Comparison of ENCODE assay signal across 2 cellular contexts in the genomic region with DNA sequence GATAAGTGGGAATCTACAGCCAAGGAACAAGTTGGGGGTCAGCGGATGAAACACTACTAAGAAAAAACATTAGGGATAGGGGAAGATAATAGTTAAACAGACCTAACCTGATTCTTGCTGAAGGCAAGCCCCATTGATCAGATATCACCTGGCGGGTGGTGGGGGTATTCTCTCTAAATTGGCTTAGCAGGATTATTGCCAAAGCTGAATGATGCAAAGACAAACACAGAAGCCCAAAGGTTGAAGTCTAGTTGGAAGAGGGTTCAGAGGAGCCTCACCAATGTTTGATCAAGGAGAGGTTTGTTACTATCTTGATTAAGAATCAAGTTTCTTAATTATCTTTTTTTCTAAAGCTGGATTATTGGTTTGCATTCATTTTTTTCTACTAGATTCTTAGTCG.
TF ChIP-seq lines count a peak whose summit lies in the region.

No MANE protein-coding gene starts in this region.

TF ChIP-seq in liver, 16 proteins besides CTCF, POLR2A, EP300 and RAD21 (continued from another document):
- TF ChIP-seq, protein P1, sequence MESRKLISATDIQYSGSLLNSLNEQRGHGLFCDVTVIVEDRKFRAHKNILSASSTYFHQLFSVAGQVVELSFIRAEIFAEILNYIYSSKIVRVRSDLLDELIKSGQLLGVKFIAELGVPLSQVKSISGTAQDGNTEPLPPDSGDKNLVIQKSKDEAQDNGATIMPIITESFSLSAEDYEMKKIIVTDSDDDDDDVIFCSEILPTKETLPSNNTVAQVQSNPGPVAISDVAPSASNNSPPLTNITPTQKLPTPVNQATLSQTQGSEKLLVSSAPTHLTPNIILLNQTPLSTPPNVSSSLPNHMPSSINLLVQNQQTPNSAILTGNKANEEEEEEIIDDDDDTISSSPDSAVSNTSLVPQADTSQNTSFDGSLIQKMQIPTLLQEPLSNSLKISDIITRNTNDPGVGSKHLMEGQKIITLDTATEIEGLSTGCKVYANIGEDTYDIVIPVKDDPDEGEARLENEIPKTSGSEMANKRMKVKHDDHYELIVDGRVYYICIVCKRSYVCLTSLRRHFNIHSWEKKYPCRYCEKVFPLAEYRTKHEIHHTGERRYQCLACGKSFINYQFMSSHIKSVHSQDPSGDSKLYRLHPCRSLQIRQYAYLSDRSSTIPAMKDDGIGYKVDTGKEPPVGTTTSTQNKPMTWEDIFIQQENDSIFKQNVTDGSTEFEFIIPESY (IDR thresholded peaks at IDR 0.05) = peak; percentile 65
- TF ChIP-seq JUND (IDR thresholded peaks at IDR 0.05) (peak; percentile 33 to 72), EGR1 (IDR thresholded peaks at IDR 0.05; ENCODE audit: low read depth in 2 of 2) (no peak), FOXA1 (IDR thresholded peaks at IDR 0.05) (peak; percentile 20), NR2F2 (IDR thresholded peaks at IDR 0.05) (no peak), TAF1 (conservative IDR thresholded peaks at IDR 0.05) (no peak), HNF4G (IDR thresholded peaks at IDR 0.05) (peak; percentile 86), SP1 (IDR thresholded peaks at IDR 0.05) (peak; percentile 66), FOXA2 (IDR thresholded peaks at IDR 0.05) (peak; percentile 50)
- TF ChIP-seq, protein P2, sequence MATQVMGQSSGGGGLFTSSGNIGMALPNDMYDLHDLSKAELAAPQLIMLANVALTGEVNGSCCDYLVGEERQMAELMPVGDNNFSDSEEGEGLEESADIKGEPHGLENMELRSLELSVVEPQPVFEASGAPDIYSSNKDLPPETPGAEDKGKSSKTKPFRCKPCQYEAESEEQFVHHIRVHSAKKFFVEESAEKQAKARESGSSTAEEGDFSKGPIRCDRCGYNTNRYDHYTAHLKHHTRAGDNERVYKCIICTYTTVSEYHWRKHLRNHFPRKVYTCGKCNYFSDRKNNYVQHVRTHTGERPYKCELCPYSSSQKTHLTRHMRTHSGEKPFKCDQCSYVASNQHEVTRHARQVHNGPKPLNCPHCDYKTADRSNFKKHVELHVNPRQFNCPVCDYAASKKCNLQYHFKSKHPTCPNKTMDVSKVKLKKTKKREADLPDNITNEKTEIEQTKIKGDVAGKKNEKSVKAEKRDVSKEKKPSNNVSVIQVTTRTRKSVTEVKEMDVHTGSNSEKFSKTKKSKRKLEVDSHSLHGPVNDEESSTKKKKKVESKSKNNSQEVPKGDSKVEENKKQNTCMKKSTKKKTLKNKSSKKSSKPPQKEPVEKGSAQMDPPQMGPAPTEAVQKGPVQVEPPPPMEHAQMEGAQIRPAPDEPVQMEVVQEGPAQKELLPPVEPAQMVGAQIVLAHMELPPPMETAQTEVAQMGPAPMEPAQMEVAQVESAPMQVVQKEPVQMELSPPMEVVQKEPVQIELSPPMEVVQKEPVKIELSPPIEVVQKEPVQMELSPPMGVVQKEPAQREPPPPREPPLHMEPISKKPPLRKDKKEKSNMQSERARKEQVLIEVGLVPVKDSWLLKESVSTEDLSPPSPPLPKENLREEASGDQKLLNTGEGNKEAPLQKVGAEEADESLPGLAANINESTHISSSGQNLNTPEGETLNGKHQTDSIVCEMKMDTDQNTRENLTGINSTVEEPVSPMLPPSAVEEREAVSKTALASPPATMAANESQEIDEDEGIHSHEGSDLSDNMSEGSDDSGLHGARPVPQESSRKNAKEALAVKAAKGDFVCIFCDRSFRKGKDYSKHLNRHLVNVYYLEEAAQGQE (IDR thresholded peaks at IDR 0.05) = peak; percentile 24
- TF ChIP-seq, protein P3, sequence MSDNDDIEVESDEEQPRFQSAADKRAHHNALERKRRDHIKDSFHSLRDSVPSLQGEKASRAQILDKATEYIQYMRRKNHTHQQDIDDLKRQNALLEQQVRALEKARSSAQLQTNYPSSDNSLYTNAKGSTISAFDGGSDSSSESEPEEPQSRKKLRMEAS (IDR thresholded peaks at IDR 0.05) = peak; percentile 49
- TF ChIP-seq, protein P4, sequence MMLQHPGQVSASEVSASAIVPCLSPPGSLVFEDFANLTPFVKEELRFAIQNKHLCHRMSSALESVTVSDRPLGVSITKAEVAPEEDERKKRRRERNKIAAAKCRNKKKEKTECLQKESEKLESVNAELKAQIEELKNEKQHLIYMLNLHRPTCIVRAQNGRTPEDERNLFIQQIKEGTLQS (IDR thresholded peaks at IDR 0.05) = peak; percentile 93
TF ChIP-seq in liver: peak in this region for 12.

TF ChIP-seq in HepG2, 621 proteins besides CTCF, POLR2A, EP300 and RAD21 (continued from another document):
- TF ChIP-seq, protein P5, sequence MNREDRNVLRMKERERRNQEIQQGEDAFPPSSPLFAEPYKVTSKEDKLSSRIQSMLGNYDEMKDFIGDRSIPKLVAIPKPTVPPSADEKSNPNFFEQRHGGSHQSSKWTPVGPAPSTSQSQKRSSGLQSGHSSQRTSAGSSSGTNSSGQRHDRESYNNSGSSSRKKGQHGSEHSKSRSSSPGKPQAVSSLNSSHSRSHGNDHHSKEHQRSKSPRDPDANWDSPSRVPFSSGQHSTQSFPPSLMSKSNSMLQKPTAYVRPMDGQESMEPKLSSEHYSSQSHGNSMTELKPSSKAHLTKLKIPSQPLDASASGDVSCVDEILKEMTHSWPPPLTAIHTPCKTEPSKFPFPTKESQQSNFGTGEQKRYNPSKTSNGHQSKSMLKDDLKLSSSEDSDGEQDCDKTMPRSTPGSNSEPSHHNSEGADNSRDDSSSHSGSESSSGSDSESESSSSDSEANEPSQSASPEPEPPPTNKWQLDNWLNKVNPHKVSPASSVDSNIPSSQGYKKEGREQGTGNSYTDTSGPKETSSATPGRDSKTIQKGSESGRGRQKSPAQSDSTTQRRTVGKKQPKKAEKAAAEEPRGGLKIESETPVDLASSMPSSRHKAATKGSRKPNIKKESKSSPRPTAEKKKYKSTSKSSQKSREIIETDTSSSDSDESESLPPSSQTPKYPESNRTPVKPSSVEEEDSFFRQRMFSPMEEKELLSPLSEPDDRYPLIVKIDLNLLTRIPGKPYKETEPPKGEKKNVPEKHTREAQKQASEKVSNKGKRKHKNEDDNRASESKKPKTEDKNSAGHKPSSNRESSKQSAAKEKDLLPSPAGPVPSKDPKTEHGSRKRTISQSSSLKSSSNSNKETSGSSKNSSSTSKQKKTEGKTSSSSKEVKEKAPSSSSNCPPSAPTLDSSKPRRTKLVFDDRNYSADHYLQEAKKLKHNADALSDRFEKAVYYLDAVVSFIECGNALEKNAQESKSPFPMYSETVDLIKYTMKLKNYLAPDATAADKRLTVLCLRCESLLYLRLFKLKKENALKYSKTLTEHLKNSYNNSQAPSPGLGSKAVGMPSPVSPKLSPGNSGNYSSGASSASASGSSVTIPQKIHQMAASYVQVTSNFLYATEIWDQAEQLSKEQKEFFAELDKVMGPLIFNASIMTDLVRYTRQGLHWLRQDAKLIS (CRISPR knock-in tag; IDR thresholded peaks at IDR 0.05) = no peak
- TF ChIP-seq, protein P6, sequence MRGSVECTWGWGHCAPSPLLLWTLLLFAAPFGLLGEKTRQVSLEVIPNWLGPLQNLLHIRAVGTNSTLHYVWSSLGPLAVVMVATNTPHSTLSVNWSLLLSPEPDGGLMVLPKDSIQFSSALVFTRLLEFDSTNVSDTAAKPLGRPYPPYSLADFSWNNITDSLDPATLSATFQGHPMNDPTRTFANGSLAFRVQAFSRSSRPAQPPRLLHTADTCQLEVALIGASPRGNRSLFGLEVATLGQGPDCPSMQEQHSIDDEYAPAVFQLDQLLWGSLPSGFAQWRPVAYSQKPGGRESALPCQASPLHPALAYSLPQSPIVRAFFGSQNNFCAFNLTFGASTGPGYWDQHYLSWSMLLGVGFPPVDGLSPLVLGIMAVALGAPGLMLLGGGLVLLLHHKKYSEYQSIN (CRISPR knock-in tag; IDR thresholded peaks at IDR 0.05; ENCODE audit: borderline replicate concordance) = no peak
- TF ChIP-seq, protein P7, sequence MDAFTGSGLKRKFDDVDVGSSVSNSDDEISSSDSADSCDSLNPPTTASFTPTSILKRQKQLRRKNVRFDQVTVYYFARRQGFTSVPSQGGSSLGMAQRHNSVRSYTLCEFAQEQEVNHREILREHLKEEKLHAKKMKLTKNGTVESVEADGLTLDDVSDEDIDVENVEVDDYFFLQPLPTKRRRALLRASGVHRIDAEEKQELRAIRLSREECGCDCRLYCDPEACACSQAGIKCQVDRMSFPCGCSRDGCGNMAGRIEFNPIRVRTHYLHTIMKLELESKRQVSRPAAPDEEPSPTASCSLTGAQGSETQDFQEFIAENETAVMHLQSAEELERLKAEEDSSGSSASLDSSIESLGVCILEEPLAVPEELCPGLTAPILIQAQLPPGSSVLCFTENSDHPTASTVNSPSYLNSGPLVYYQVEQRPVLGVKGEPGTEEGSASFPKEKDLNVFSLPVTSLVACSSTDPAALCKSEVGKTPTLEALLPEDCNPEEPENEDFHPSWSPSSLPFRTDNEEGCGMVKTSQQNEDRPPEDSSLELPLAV (CRISPR knock-in tag; conservative IDR thresholded peaks at IDR 0.05; ENCODE audit: low read depth) = no peak
- TF ChIP-seq FOXO1 (CRISPR knock-in tag; IDR thresholded peaks at IDR 0.05) (no peak), RFX3 (CRISPR knock-in tag; IDR thresholded peaks at IDR 0.05) (no peak), SP2 (CRISPR knock-in tag; IDR thresholded peaks at IDR 0.05) (no peak), MBNL3 (CRISPR knock-in tag; conservative IDR thresholded peaks at IDR 0.05) (no peak), ZNF816 (CRISPR knock-in tag; IDR thresholded peaks at IDR 0.05; ENCODE audit: borderline replicate concordance) (no peak), STAG1 (CRISPR knock-in tag; IDR thresholded peaks at IDR 0.05) (no peak), MIER3 (CRISPR knock-in tag; IDR thresholded peaks at IDR 0.05; ENCODE audit: borderline replicate concordance) (no peak), FOXM1 (CRISPR knock-in tag; IDR thresholded peaks at IDR 0.05) (no peak), ZNF251 (CRISPR knock-in tag; IDR thresholded peaks at IDR 0.05) (no peak), DNMT3B (CRISPR knock-in tag; conservative IDR thresholded peaks at IDR 0.05) (no peak), ZNF543 (CRISPR knock-in tag; IDR thresholded peaks at IDR 0.05) (no peak), STAT5B (CRISPR knock-in tag; IDR thresholded peaks at IDR 0.05) (no peak), ZSCAN22 (CRISPR knock-in tag; IDR thresholded peaks at IDR 0.05) (no peak), ZFP90 (CRISPR knock-in tag; IDR thresholded peaks at IDR 0.05; ENCODE audit: borderline replicate concordance) (no peak)
- TF ChIP-seq, protein P8, sequence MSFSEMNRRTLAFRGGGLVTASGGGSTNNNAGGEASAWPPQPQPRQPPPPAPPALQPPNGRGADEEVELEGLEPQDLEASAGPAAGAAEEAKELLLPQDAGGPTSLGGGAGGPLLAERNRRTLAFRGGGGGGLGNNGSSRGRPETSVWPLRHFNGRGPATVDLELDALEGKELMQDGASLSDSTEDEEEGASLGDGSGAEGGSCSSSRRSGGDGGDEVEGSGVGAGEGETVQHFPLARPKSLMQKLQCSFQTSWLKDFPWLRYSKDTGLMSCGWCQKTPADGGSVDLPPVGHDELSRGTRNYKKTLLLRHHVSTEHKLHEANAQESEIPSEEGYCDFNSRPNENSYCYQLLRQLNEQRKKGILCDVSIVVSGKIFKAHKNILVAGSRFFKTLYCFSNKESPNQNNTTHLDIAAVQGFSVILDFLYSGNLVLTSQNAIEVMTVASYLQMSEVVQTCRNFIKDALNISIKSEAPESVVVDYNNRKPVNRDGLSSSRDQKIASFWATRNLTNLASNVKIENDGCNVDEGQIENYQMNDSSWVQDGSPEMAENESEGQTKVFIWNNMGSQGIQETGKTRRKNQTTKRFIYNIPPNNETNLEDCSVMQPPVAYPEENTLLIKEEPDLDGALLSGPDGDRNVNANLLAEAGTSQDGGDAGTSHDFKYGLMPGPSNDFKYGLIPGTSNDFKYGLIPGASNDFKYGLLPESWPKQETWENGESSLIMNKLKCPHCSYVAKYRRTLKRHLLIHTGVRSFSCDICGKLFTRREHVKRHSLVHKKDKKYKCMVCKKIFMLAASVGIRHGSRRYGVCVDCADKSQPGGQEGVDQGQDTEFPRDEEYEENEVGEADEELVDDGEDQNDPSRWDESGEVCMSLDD (CRISPR knock-in tag; IDR thresholded peaks at IDR 0.05; ENCODE audit: borderline replicate concordance) = no peak
- TF ChIP-seq, protein P9, sequence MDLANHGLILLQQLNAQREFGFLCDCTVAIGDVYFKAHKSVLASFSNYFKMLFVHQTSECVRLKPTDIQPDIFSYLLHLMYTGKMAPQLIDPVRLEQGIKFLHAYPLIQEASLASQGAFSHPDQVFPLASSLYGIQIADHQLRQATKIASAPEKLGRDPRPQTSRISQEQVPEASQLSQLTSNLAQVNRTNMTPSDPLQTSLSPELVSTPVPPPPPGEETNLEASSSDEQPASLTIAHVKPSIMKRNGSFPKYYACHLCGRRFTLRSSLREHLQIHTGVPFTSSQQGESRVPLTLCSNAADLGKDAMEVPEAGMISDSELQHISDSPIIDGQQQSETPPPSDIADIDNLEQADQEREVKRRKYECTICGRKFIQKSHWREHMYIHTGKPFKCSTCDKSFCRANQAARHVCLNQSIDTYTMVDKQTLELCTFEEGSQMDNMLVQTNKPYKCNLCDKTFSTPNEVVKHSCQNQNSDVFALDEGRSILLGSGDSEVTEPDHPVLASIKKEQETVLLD (CRISPR knock-in tag; IDR thresholded peaks at IDR 0.05; ENCODE audit: low read depth) = no peak
